ENCODE assay signal across 9 cellular contexts in the genomic region with DNA sequence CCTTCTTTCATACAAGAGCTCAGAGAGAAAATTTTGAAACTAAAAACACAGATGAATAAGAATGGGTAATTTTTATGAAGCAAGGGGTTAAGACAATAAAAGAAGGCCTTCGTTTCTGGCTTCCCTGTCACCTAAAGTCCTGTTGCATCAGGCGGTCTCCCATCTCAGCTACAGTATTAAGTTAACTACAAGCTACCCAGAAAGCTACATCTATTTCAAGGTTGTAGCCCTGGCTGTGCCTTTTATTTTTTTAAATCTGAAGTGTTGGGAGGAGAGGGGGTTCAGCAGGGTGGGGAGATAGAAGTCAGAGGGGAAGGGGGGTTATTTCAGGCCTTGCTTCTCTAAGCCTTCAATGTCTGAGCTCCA.
DNase-seq lines count a peak whose midpoint lies in the region; ATAC-seq and TF ChIP-seq lines count a peak whose summit lies in the region.
"Had no signal": no experiment of that assay in that cellular context is flagged by ENCODE, and none has a peak within 500 bp of the region (broad histone marks: within the 10 kb centered on the region; RNA-seq: fewer than 3 reads in every experiment).

No MANE protein-coding gene starts in this region.

- H3F3A ChIP-seq in GM23248 (ENCODE audit: insufficient read depth) = 0 out of 2 replicates have a peak, but pooled peaks cover 5% of the 10 kb centered on the region
- H3F3A ChIP-seq in PC-9 (ENCODE audit: insufficient read depth, low read depth) = peaks cover 21% of the 10 kb centered on the region; the same call in 1 of the 2 replicates

- CTCF ChIA-PET in PC-9 (lab: Charles Lee) = interaction anchor here (0.6 to 1.0 kb wide), 5 partner anchors 12 to 402 kb away, joined by 3 to 30 read pairs (median 3); no protein-coding TSS in a partner anchor

- TF ChIP-seq CTCF in PC-9 (conservative IDR thresholded peaks at IDR 0.05) = no peak
- no peak for TF ChIP-seq CTCF in esophagus squamous epithelium (IDR thresholded peaks at IDR 0.05)
- TF ChIP-seq CTCF in gastrocnemius medialis (IDR thresholded peaks at IDR 0.05 in 4 of 5, conservative IDR thresholded peaks at IDR 0.05 in 1 of 5) = no peak
- no peak for TF ChIP-seq CTCF in mucosa of descending colon (IDR thresholded peaks at IDR 0.05)

- H3K79me2 ChIP-seq in GM23248 (ENCODE audit: insufficient read depth) (no peaks in the 10 kb centered on the region), PC-9 (ENCODE audit: low read depth) (no peaks in the 10 kb centered on the region)

- H4K20me1 ChIP-seq in GM23248 (ENCODE audit: insufficient read depth) (no peaks in the 10 kb centered on the region), PC-9 (ENCODE audit: insufficient read depth) (no peaks in the 10 kb centered on the region)

- H3K9me2 ChIP-seq in GM23248 (ENCODE audit: insufficient read depth) (no peaks in the 10 kb centered on the region), PC-9 (ENCODE audit: insufficient read depth) (no peaks in the 10 kb centered on the region)

- H3K27me3 ChIP-seq in GM23248 (replicated peaks; ENCODE audit: insufficient read depth) (no peaks in the 10 kb centered on the region), PC-9 (ENCODE audit: insufficient read depth, low read depth) (no peaks in the 10 kb centered on the region), esophagus squamous epithelium (no peaks in the 10 kb centered on the region), gastrocnemius medialis (no peaks in the 10 kb centered on the region)
- H3K27me3 ChIP-seq: brain microvascular endothelial cell had no signal

- H3K36me3 ChIP-seq in GM23248 (ENCODE audit: low read depth) (no peaks in the 10 kb centered on the region), PC-9 (ENCODE audit: low read depth) (no peaks in the 10 kb centered on the region), esophagus squamous epithelium (no peaks in the 10 kb centered on the region), gastrocnemius medialis (no peaks in the 10 kb centered on the region), mucosa of descending colon (ENCODE audit: low read depth) (no peaks in the 10 kb centered on the region)
- H3K36me3 ChIP-seq: brain microvascular endothelial cell had no signal

- 35 to 55% methylated on average over 2 of the region's 2 CpGs for WGBS in GM23248 (ENCODE audit: low coverage in 1 of 2, low lambda C conversion rate in 2 of 2, missing lambda C conversion rate in 2 of 2), 2 experiments
- WGBS in esophagus squamous epithelium, 2 donors = 40 to 43% methylated on average over 2 of the region's 2 CpGs

- peak; percentile 73 to 84 for ATAC-seq in gastrocnemius medialis
- ATAC-seq in HG03196 (IDR thresholded peaks at IDR 0.05; ENCODE audit: unreplicated experiment) = no peak
- ATAC-seq in mucosa of descending colon = no peak

- no peaks in the 10 kb centered on the region for H3K9me3 ChIP-seq in GM23248 (ENCODE audit: low read depth)
- H3K9me3 ChIP-seq in PC-9 (ENCODE audit: insufficient read depth, low read depth) = peaks cover under 1% of the 10 kb centered on the region
- H3K9me3 ChIP-seq in esophagus squamous epithelium = no peaks in the 10 kb centered on the region
- H3K9me3 ChIP-seq in gastrocnemius medialis = no peaks in the 10 kb centered on the region
- H3K9me3 ChIP-seq in mucosa of descending colon = no peaks in the 10 kb centered on the region

- TF ChIP-seq POLR2A in esophagus squamous epithelium (IDR thresholded peaks at IDR 0.05) (no peak), gastrocnemius medialis (IDR thresholded peaks at IDR 0.05) (no peak)

- H3K4me3 ChIP-seq in GM23248 = no peak overlapping the region
- H3K4me3 ChIP-seq in PC-9 = no peak overlapping the region
- H3K4me3 ChIP-seq in esophagus squamous epithelium = no peak overlapping the region
- peak overlapping the region in 1 of 4 donors; percentile 29 for H3K4me3 ChIP-seq in gastrocnemius medialis
- H3K4me3 ChIP-seq in mucosa of descending colon = no peak overlapping the region

- H3K4me2 ChIP-seq in GM23248 (ENCODE audit: unreplicated experiment) (peak overlapping the region; percentile 43), PC-9 (peak overlapping the region; percentile 23)

- peak overlapping the region; percentile 87 for H2AFZ ChIP-seq in GM23248
- H2AFZ ChIP-seq in PC-9 = peak overlapping the region; percentile 63

- BruUV-seq in PC-9 (replicated peaks; lab: Mats Ljungman, UMichigan) = no TSS peak

- H3K4me1 ChIP-seq in GM23248 (ENCODE audit: insufficient read depth) = peaks cover 17% of the 10 kb centered on the region
- H3K4me1 ChIP-seq in PC-9 (replicated peaks; ENCODE audit: insufficient read depth) = peaks cover 33% of the 10 kb centered on the region
- peaks cover 18 to 41% (median 23%) of the 10 kb centered on the region in 3 donors for H3K4me1 ChIP-seq in esophagus squamous epithelium
- peaks cover 19 to 38% of the 10 kb centered on the region in 2 donors for H3K4me1 ChIP-seq in gastrocnemius medialis
- H3K4me1 ChIP-seq in mucosa of descending colon (ENCODE audit: low read depth) = peaks cover 16% of the 10 kb centered on the region

- H3K27ac ChIP-seq in GM23248 = peak overlapping the region; percentile 60
- H3K27ac ChIP-seq in PC-9 = peak overlapping the region; percentile 57
- H3K27ac ChIP-seq in esophagus squamous epithelium = peak overlapping the region; percentile 76 to 89 (median 86)
- H3K27ac ChIP-seq in gastrocnemius medialis = peak overlapping the region; percentile 72 to 81 (median 80)
- H3K27ac ChIP-seq: brain microvascular endothelial cell had no signal

- in situ Hi-C loops in GM23248 (cut with MboI) = no loop called here
- in situ Hi-C loops in gastrocnemius medialis (cut with MboI; ENCODE audit: low sequenced_read_pairs in 4 of 4) = no loop called here

- POLR2A ChIA-PET in PC-9 (lab: Charles Lee; ENCODE audit: unreplicated experiment) = interaction anchor here (0.7 to 0.9 kb wide), 3 partner anchors 39 to 127 kb away, joined by 3 to 25 read pairs (median 6); no protein-coding TSS in a partner anchor

- DNase-seq in GM23248 = peak; percentile 14
- DNase-seq in PC-9 = no peak
- no peak for DNase-seq in esophagus squamous epithelium (lab: John Stamatoyannopoulos, UW)
- peak in 1 of 2 donors; percentile 9 for DNase-seq in gastrocnemius medialis
- no peak for DNase-seq in OCI-M1 (lab: John Stamatoyannopoulos, UW)
- no peak for DNase-seq in effector CD8-positive, alpha-beta T cell (lab: John Stamatoyannopoulos, UW)
- DNase-seq in mucosa of descending colon = no peak

- peak overlapping the region; percentile 48 for H3K9ac ChIP-seq in GM23248

- intact Hi-C loops in PC-9 (cut with micrococcal nuclease; ENCODE audit: unreplicated experiment) = loop anchor here (2.0 kb wide), 1 partner anchor 50 kb away; no protein-coding TSS in a partner anchor
- intact Hi-C loops in esophagus squamous epithelium (cut with DNase I) = no loop called here
- intact Hi-C loops in gastrocnemius medialis (cut with DNase I; ENCODE audit: low total_unique reads) = loop anchor here (2.0 to 10.0 kb wide), 3 partner anchors 16 to 480 kb away; no protein-coding TSS in a partner anchor
- intact Hi-C loops in mucosa of descending colon (cut with DNase I, micrococcal nuclease) = no loop called here

Comparison
In these comparisons a context has a peak if more than half of its experiments do, and no peak if none do; other contexts are left out.
1. ATAC-seq: peak in gastrocnemius medialis (2 of 2); none in HG03196 (single experiment) and mucosa of descending colon (single experiment).
2. intact Hi-C loops: an anchor here in PC-9 (2.0 kb wide) and gastrocnemius medialis (2.0 to 10.0 kb wide); none called in esophagus squamous epithelium and mucosa of descending colon.
3. Peak in every context shown above with its lines, with median percentiles within 50 percentile points of each other: H3K27ac ChIP-seq.